In genomic region chr15:35665855-35666536, GRCh38 we compare ENCODE assay signal across 17 cellular contexts.
DNase-seq lines count a peak whose midpoint lies in the region; ATAC-seq and TF ChIP-seq lines count a peak whose summit lies in the region.
"Had no signal": no experiment of that assay in that cellular context is flagged by ENCODE, and none has a peak within 500 bp of the region (broad histone marks: within the 10 kb centered on the region; RNA-seq: fewer than 3 reads in every experiment).

No MANE protein-coding gene starts in this region.

- no peak for DNase-seq in coronary artery (ENCODE audit: low spot score)
- DNase-seq in heart right ventricle, result peak; percentile 32 to 80
- DNase-seq in mucosa of gallbladder (ENCODE audit: low spot score), result peak; percentile 12
- peak; percentile 19 to 48 for DNase-seq in tibial nerve (ENCODE audit: low spot score in 2 of 2)
- DNase-seq in DMS 273 treated with DMSO at 0.1 percent for 48 hours (lab: John Stamatoyannopoulos, UW), result no peak
- no peak for DNase-seq in activated naive CD4-positive, alpha-beta T cell treated with Interleukin-2 at 50 U/mL for 16 hours
- no peak for DNase-seq in activated CD4-positive, alpha-beta T cell treated with anti-CD3 and anti-CD28 coated beads, Interleukin-2, amount 10 ng/mL, durations not matched to agents 7 days and 5 days
- DNase-seq: activated CD8-positive, alpha-beta memory T cell treated with anti-CD3 and anti-CD28 coated beads, Interleukin-2, amount 50 U/mL, for 4 hours; CD8-positive, alpha-beta memory T cell; colonic mucosa; DND-41; NCI-H1930; NCI-H2227 treated with DMSO at 0.1 percent for 48 hours; PC-9; testis had no signal

- H3K4me1 Mint-ChIP-seq in activated CD4-positive, alpha-beta T cell treated with anti-CD3 and anti-CD28 coated beads, Interleukin-2, amount 10 ng/mL, durations not matched to agents 7 days and 5 days, result no peaks in the 10 kb centered on the region

- CTCF ChIA-PET in activated CD4-positive, alpha-beta T cell treated with anti-CD3 and anti-CD28 coated beads, Interleukin-2, amount 10 ng/mL, durations not matched to agents 7 days and 5 days (lab: Charles Lee), result no interaction called here

- no peak overlapping the region for H3K4me3 ChIP-seq in coronary artery
- H3K4me3 ChIP-seq in heart right ventricle, result peak overlapping the region in 1 of 10 donors; percentile 2
- H3K4me3 ChIP-seq in tibial nerve, result no peak overlapping the region
- H3K4me3 ChIP-seq: colonic mucosa, PC-9, testis had no signal

- no peaks in the 10 kb centered on the region for H3K36me3 Mint-ChIP-seq in activated CD4-positive, alpha-beta T cell treated with anti-CD3 and anti-CD28 coated beads, Interleukin-2, amount 10 ng/mL, durations not matched to agents 7 days and 5 days (ENCODE audit: low read depth)
- H3K36me3 Mint-ChIP-seq: CD8-positive, alpha-beta memory T cell had no signal

- no peak overlapping the region for H3K4me3 Mint-ChIP-seq in activated CD4-positive, alpha-beta T cell treated with anti-CD3 and anti-CD28 coated beads, Interleukin-2, amount 10 ng/mL, durations not matched to agents 7 days and 5 days
- H3K4me3 Mint-ChIP-seq: T-helper 1 cell treated with Interleukin-12 subunit alpha and Interleukin-12 subunit beta and Interleukin-4 antibody, amounts not matched to agents 30 μg/mL and 1 μg/mL, for 36 hours had no signal

- peak; percentile 78 to 97 (median 92) for ATAC-seq in heart right ventricle
- no peak for ATAC-seq in HG03025 (IDR thresholded peaks at IDR 0.05; ENCODE audit: low FRiP score, unreplicated experiment)

- no peak for TF ChIP-seq POLR2A in tibial nerve (IDR thresholded peaks at IDR 0.05)

- peaks cover 4 to 51% (median 36%) of the 10 kb centered on the region in 9 donors for H3K4me1 ChIP-seq in heart right ventricle
- peaks cover 0 to 22% (median 3%) of the 10 kb centered on the region in 4 donors for H3K4me1 ChIP-seq in tibial nerve
- H3K4me1 ChIP-seq: colonic mucosa, testis had no signal

- peaks cover 8% of the 10 kb centered on the region for H3K27me3 Mint-ChIP-seq in activated CD4-positive, alpha-beta T cell treated with anti-CD3 and anti-CD28 coated beads, Interleukin-2, amount 10 ng/mL, durations not matched to agents 7 days and 5 days

- H3K27me3 ChIP-seq in heart right ventricle (no peaks in the 10 kb centered on the region), tibial nerve (no peaks in the 10 kb centered on the region)
- H3K27me3 ChIP-seq: colonic mucosa, testis had no signal

- WGBS in heart right ventricle, 2 donors, result 13 to 21% methylated on average over 9 of the region's 9 CpGs
- 62 to 68% methylated on average over 9 of the region's 9 CpGs for WGBS in tibial nerve, 2 donors

- H3K36me3 ChIP-seq in heart right ventricle (no peaks in the 10 kb centered on the region), tibial nerve (no peaks in the 10 kb centered on the region)
- H3K36me3 ChIP-seq: colonic mucosa had no signal

- H3K27ac ChIP-seq in coronary artery (peak overlapping the region; percentile 29 to 68), heart right ventricle (peak overlapping the region; percentile 49 to 88 (median 76)), tibial nerve (peak overlapping the region in 2 of 4 donors; percentile 62 to 69)
- H3K27ac ChIP-seq: colonic mucosa, PC-9 had no signal

- no peak overlapping the region for H3K27ac Mint-ChIP-seq in activated CD4-positive, alpha-beta T cell treated with anti-CD3 and anti-CD28 coated beads, Interleukin-2, amount 10 ng/mL, durations not matched to agents 7 days and 5 days
- H3K27ac Mint-ChIP-seq: T-helper 1 cell treated with Interleukin-12 subunit alpha and Interleukin-12 subunit beta and Interleukin-4 antibody, amounts not matched to agents 30 μg/mL and 1 μg/mL, for 36 hours had no signal

- peak in 1 of 2 donors; percentile 48 for TF ChIP-seq EP300 in tibial nerve (IDR thresholded peaks at IDR 0.05)

- TF ChIP-seq CTCF in coronary artery (IDR thresholded peaks at IDR 0.05) (no peak), heart right ventricle (IDR thresholded peaks at IDR 0.05) (no peak), tibial nerve (IDR thresholded peaks at IDR 0.05) (no peak)

- no peaks in the 10 kb centered on the region for H3K9me3 ChIP-seq in heart right ventricle
- no peaks in the 10 kb centered on the region for H3K9me3 ChIP-seq in tibial nerve
- H3K9me3 ChIP-seq: colonic mucosa, testis had no signal

- POLR2A ChIA-PET in activated CD4-positive, alpha-beta T cell treated with anti-CD3 and anti-CD28 coated beads, Interleukin-2, amount 10 ng/mL, durations not matched to agents 7 days and 5 days (lab: Charles Lee), result no interaction called here

- intact Hi-C loops in heart right ventricle (cut with DNase I), result loop anchor here in 4 of 10 donors (1.0 to 10.0 kb wide), 9 partner anchors 24 to 321 kb away; partner anchors contain the start of gene DPH6 (in 3 of the 4)

- H3K9me3 Mint-ChIP-seq in activated CD4-positive, alpha-beta T cell treated with anti-CD3 and anti-CD28 coated beads, Interleukin-2, amount 10 ng/mL, durations not matched to agents 7 days and 5 days, result no peaks in the 10 kb centered on the region
- H3K9me3 Mint-ChIP-seq: CD8-positive, alpha-beta memory T cell had no signal

Comparison
In these comparisons a context has a peak if more than half of its experiments do, and no peak if none do; other contexts are left out.
1. DNase-seq: peak in heart right ventricle (2 of 2), mucosa of gallbladder (single experiment) and tibial nerve (2 of 2); none in coronary artery (single experiment), DMS 273 treated with DMSO at 0.1 percent for 48 hours (single experiment), activated naive CD4-positive, alpha-beta T cell treated with Interleukin-2 at 50 U/mL for 16 hours (single experiment) and activated CD4-positive, alpha-beta T cell treated with anti-CD3 and anti-CD28 coated beads, Interleukin-2, amount 10 ng/mL, durations not matched to agents 7 days and 5 days (single experiment).